Comparison of ENCODE assay signal across 11 cellular contexts in genomic region chr9:15697459-15697858, GRCh38.
A peak's percentile ranks its signal among the peaks of the same experiment; 100 is the strongest.
DNase-seq lines count a peak whose midpoint lies in the region; ATAC-seq and TF ChIP-seq lines count a peak whose summit lies in the region.
"Had no signal": no experiment of that assay in that cellular context is flagged by ENCODE, and none has a peak within 500 bp of the region (broad histone marks: within the 10 kb centered on the region; RNA-seq: fewer than 3 reads in every experiment).

No MANE protein-coding gene starts in this region.

- H3K79me2 ChIP-seq in MM.1S (ENCODE audit: low read length), result no peaks in the 10 kb centered on the region

- DNase-seq in AG08396 (ENCODE audit: low spot score), result peak; percentile 48
- peak; percentile 86 for DNase-seq in HFF-Myc (ENCODE audit: extremely low read depth, low read depth)
- DNase-seq in adipocyte (ENCODE audit: low read depth), result peak; percentile 70
- DNase-seq in head of caudate nucleus, result peak in 29 of 42 donors; percentile 3 to 76 (median 37)
- DNase-seq in MM.1S, result no peak
- no peak for DNase-seq in activated T-cell treated with anti-CD3 and anti-CD28 coated beads, Interleukin-2, amount 50 U/mL, for 24 hours
- no peak for DNase-seq in activated CD4-positive, CD25-positive, alpha-beta regulatory T cell (lab: John Stamatoyannopoulos, UW)

- H3K4me1 ChIP-seq in adipocyte (ENCODE audit: control insufficient read depth, insufficient read depth, low read length), result peaks cover 6% of the 10 kb centered on the region
- H3K4me1 ChIP-seq in MM.1S (ENCODE audit: low read length), result no peaks in the 10 kb centered on the region
- H3K4me1 ChIP-seq: suprapubic skin had no signal

- H3K9me3 Mint-ChIP-seq in activated T-cell treated with anti-CD3 and anti-CD28 coated beads, Interleukin-2, amount 50 U/mL, for 24 hours, result no peaks in the 10 kb centered on the region
- H3K9me3 Mint-ChIP-seq: activated T-helper 17 cell treated with anti-CD3 and anti-CD28 coated beads, Interleukin-2, amount 50 U/mL, for 72 hours had no signal

- no peaks in the 10 kb centered on the region for H3F3A ChIP-seq in MM.1S (ENCODE audit: insufficient read depth, low read length)

- H3K27me3 Mint-ChIP-seq in activated T-cell treated with anti-CD3 and anti-CD28 coated beads, Interleukin-2, amount 50 U/mL, for 24 hours, result no peaks in the 10 kb centered on the region
- H3K27me3 Mint-ChIP-seq: activated T-helper 17 cell treated with anti-CD3 and anti-CD28 coated beads, Interleukin-2, amount 50 U/mL, for 72 hours had no signal

- no peak overlapping the region for H2AFZ ChIP-seq in MM.1S (ENCODE audit: low read length)

- no peaks in the 10 kb centered on the region for H3K36me3 ChIP-seq in adipocyte (ENCODE audit: control insufficient read depth, insufficient read depth, low read length, severe bottlenecking)
- no peaks in the 10 kb centered on the region for H3K36me3 ChIP-seq in MM.1S (replicated peaks; ENCODE audit: insufficient read depth, low read length)
- H3K36me3 ChIP-seq: suprapubic skin had no signal

- no peaks in the 10 kb centered on the region for H3K27me3 ChIP-seq in adipocyte (replicated peaks; ENCODE audit: control insufficient read depth, insufficient read depth, low read length)
- no peaks in the 10 kb centered on the region for H3K27me3 ChIP-seq in MM.1S (replicated peaks; ENCODE audit: insufficient read depth, low read length)
- H3K27me3 ChIP-seq: suprapubic skin had no signal

- no peak overlapping the region for H3K27ac Mint-ChIP-seq in activated T-cell treated with anti-CD3 and anti-CD28 coated beads, Interleukin-2, amount 50 U/mL, for 24 hours
- H3K27ac Mint-ChIP-seq: activated T-helper 17 cell treated with anti-CD3 and anti-CD28 coated beads, Interleukin-2, amount 50 U/mL, for 72 hours; nephron had no signal

- H3K27ac ChIP-seq in MM.1S (ENCODE audit: low read length), result no peak overlapping the region
- H3K27ac ChIP-seq: suprapubic skin had no signal

- H3K4me3 ChIP-seq in HFF-Myc (replicated peaks; ENCODE audit: low read depth, low read length) (no peak overlapping the region), adipocyte (ENCODE audit: low read length) (no peak overlapping the region), MM.1S (ENCODE audit: low read length) (no peak overlapping the region)
- H3K4me3 ChIP-seq: suprapubic skin had no signal

- H3K4me2 ChIP-seq in MM.1S (ENCODE audit: low read depth, low read length), result no peak overlapping the region

- H3K4me3 Mint-ChIP-seq in activated T-cell treated with anti-CD3 and anti-CD28 coated beads, Interleukin-2, amount 50 U/mL, for 24 hours, result no peak overlapping the region
- H3K4me3 Mint-ChIP-seq: activated T-helper 17 cell treated with anti-CD3 and anti-CD28 coated beads, Interleukin-2, amount 50 U/mL, for 72 hours; nephron had no signal

- ATAC-seq in HG03108 (IDR thresholded peaks at IDR 0.05; ENCODE audit: unreplicated experiment), result no peak
- ATAC-seq: activated T-helper 17 cell treated with anti-CD3 and anti-CD28 coated beads, Interleukin-2, amount 50 U/mL, for 72 hours had no signal

- intact Hi-C loops in head of caudate nucleus (cut with DNase I), result no loop called here

- no peaks in the 10 kb centered on the region for H3K9me2 ChIP-seq in MM.1S (replicated peaks; ENCODE audit: insufficient read depth, low read length)

- H3K4me1 Mint-ChIP-seq in activated T-cell treated with anti-CD3 and anti-CD28 coated beads, Interleukin-2, amount 50 U/mL, for 24 hours (ENCODE audit: low read depth), result no peaks in the 10 kb centered on the region
- H3K4me1 Mint-ChIP-seq: activated T-helper 17 cell treated with anti-CD3 and anti-CD28 coated beads, Interleukin-2, amount 50 U/mL, for 72 hours; nephron had no signal

- no peaks in the 10 kb centered on the region for H3K36me3 Mint-ChIP-seq in activated T-cell treated with anti-CD3 and anti-CD28 coated beads, Interleukin-2, amount 50 U/mL, for 24 hours (ENCODE audit: low read depth)

- H3K9ac ChIP-seq in adipocyte (ENCODE audit: low read length) (no peak overlapping the region), MM.1S (ENCODE audit: low read length) (no peak overlapping the region)

- H3K9me3 ChIP-seq in adipocyte (ENCODE audit: control insufficient read depth, low read length), result no peaks in the 10 kb centered on the region
- H3K9me3 ChIP-seq in MM.1S (replicated peaks; ENCODE audit: insufficient read depth, low read length), result no peaks in the 10 kb centered on the region
- H3K9me3 ChIP-seq: suprapubic skin had no signal

- TF ChIP-seq CTCF in HFF-Myc (IDR thresholded peaks at IDR 0.05; ENCODE audit: low read depth, low read length, missing control alignments) (no peak), MM.1S (IDR thresholded peaks at IDR 0.05; ENCODE audit: low read length) (no peak)

- no peaks in the 10 kb centered on the region for H4K20me1 ChIP-seq in MM.1S (ENCODE audit: insufficient read depth, low read length)

Comparison
In these comparisons a context has a peak if more than half of its experiments do, and no peak if none do; other contexts are left out.
1. DNase-seq: peak in AG08396 (single experiment), HFF-Myc (single experiment), adipocyte (single experiment) and head of caudate nucleus (29 of 42); none in MM.1S (single experiment), activated T-cell treated with anti-CD3 and anti-CD28 coated beads, Interleukin-2, amount 50 U/mL, for 24 hours (single experiment) and activated CD4-positive, CD25-positive, alpha-beta regulatory T cell (0 of 4).